ENCODE assay signal across 12 cellular contexts in genomic region chr21:38491536-38491935, GRCh38. TPM values are rescaled to one million over a fixed set of nuclear protein-coding genes. Genes with fewer than 3 reads are reported as not detected.
"Had no signal": no experiment of that assay in that cellular context is flagged by ENCODE, and none has a peak within 500 bp of the region (broad histone marks: within the 10 kb centered on the region; RNA-seq: fewer than 3 reads in every experiment).

No MANE protein-coding gene starts in this region.

- H3K36me3 ChIP-seq: esophagus squamous epithelium had no signal

- H3K4me3 Mint-ChIP-seq: activated T-cell treated with anti-CD3 and anti-CD28 coated beads, Interleukin-2, amount 50 U/mL, for 24 hours; brain; nephron progenitor cell; T-helper 17 cell; type B pancreatic cell had no signal

- H3K27ac ChIP-seq: foreskin keratinocyte had no signal

- H3K9me3 Mint-ChIP-seq: activated naive CD4-positive, alpha-beta T cell treated with anti-CD3 and anti-CD28 coated beads, Interleukin-2, amount 50 U/mL, for 72 hours; activated T-cell treated with anti-CD3 and anti-CD28 coated beads, Interleukin-2, amount 50 U/mL, for 24 hours; nephron progenitor cell; type B pancreatic cell had no signal

- ATAC-seq: activated naive CD4-positive, alpha-beta T cell treated with anti-CD3 and anti-CD28 coated beads, Interleukin-2, amount 50 U/mL, for 72 hours; foreskin keratinocyte; T-helper 17 cell had no signal

- H3K27me3 ChIP-seq: esophagus squamous epithelium, foreskin keratinocyte had no signal

- H3K36me3 Mint-ChIP-seq: activated naive CD4-positive, alpha-beta T cell treated with anti-CD3 and anti-CD28 coated beads, Interleukin-2, amount 50 U/mL, for 72 hours; brain; type B pancreatic cell had no signal

- FAIRE-seq: TTC549 had no signal

- H3K9me3 ChIP-seq: esophagus squamous epithelium had no signal

- H3K27me3 Mint-ChIP-seq: type B pancreatic cell had no signal

- H3K27ac Mint-ChIP-seq: activated naive CD4-positive, alpha-beta T cell treated with anti-CD3 and anti-CD28 coated beads, Interleukin-2, amount 50 U/mL, for 72 hours; activated T-cell treated with anti-CD3 and anti-CD28 coated beads, Interleukin-2, amount 50 U/mL, for 24 hours; nephron progenitor cell; T-helper 17 cell; type B pancreatic cell had no signal

- DNase-seq: activated effector memory CD4-positive, alpha-beta T cell treated with anti-CD3 and anti-CD28 coated beads, Interleukin-2, amount 50 U/mL, for 16 hours; activated T-cell treated with anti-CD3 and anti-CD28 coated beads, Interleukin-2, amount 50 U/mL, for 24 hours; amniotic stem cell; esophagus squamous epithelium; foreskin keratinocyte; head of caudate nucleus; nephron progenitor cell; T-helper 17 cell had no signal

- H3K4me3 ChIP-seq: esophagus squamous epithelium had no signal

RNA-seq across cellular contexts. Expression of gene ERG, which starts 6.7 kb away (rescaled TPM):
- total RNA-seq: activated naive CD4-positive, alpha-beta T cell treated with anti-CD3 and anti-CD28 coated beads, Interleukin-2, amount 50 U/mL, for 72 hours; T-helper 17 cell had no signal
